Comparison of ENCODE assay signal across 8 cellular contexts in the genomic region with DNA sequence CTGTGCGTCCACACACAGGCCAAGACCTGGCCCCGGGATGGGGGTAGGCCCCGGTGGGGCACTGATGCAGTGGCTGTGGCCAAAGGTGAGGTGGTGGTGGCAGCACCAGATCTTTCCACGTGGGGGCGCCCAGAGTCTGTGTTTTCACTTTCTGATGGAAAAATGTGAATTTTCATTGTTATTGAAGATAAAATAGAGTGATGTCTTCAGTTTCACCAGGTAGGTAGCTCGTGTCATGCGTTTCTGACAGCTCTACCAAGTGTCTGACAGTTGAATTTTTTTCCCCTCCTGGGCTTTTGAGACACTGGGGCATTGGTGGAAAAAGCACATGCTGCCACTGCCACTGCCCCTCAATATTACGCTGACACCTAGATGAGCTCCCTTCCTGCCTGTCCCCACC. TPM values are rescaled to one million over a fixed set of nuclear protein-coding genes. Genes with fewer than 3 reads are reported as not detected.
DNase-seq lines count a peak whose midpoint lies in the region; ATAC-seq and TF ChIP-seq lines count a peak whose summit lies in the region.

No MANE protein-coding gene starts in this region.

- no peaks in the 10 kb centered on the region for H3K4me1 ChIP-seq in CD8-positive, alpha-beta T cell (ENCODE audit: insufficient read depth, low read length)
- H3K4me1 ChIP-seq in HEK293 (ENCODE audit: control insufficient read depth, insufficient read depth, low read length) = no peaks in the 10 kb centered on the region

- intact Hi-C loops in CD8-positive, alpha-beta T cell (cut with DNase I, micrococcal nuclease) = loop anchor here (1.0 to 2.0 kb wide), 6 partner anchors 50 to 477 kb away; partner anchors contain the start of gene LRP8 (in 1 of the 2)

- H3K9me3 Mint-ChIP-seq in CD8-positive, alpha-beta T cell = no peaks in the 10 kb centered on the region
- H3K9me3 Mint-ChIP-seq in activated naive CD8-positive, alpha-beta T cell treated with anti-CD3 and anti-CD28 coated beads, Interleukin-2, amount 50 U/mL, for 24 hours = no peaks in the 10 kb centered on the region

- H3K4me3 ChIP-seq in CD8-positive, alpha-beta T cell (ENCODE audit: low read depth, low read length) = no peak overlapping the region
- H3K4me3 ChIP-seq in HEK293 (ENCODE audit: low read depth, low read length) = no peak overlapping the region

- peak; percentile 81 for ATAC-seq in CD8-positive, alpha-beta T cell
- ATAC-seq in activated naive CD8-positive, alpha-beta T cell treated with anti-CD3 and anti-CD28 coated beads, Interleukin-2, amount 50 U/mL, for 24 hours = peak; percentile 58
- ATAC-seq in GM19395 (IDR thresholded peaks at IDR 0.05; ENCODE audit: unreplicated experiment) (no peak), HG03039 (IDR thresholded peaks at IDR 0.05; ENCODE audit: unreplicated experiment) (no peak)

- H3K36me3 Mint-ChIP-seq in CD8-positive, alpha-beta T cell = peaks cover 11% of the 10 kb centered on the region
- H3K36me3 Mint-ChIP-seq in activated naive CD8-positive, alpha-beta T cell treated with anti-CD3 and anti-CD28 coated beads, Interleukin-2, amount 50 U/mL, for 24 hours (ENCODE audit: low read depth) = peaks cover 30% of the 10 kb centered on the region

- POLR2A ChIA-PET in CD8-positive, alpha-beta T cell (lab: Charles Lee) = interaction anchor here (1.9 kb wide), 1 partner anchor 115 kb away, joined by 4 read pairs; no protein-coding TSS in a partner anchor
- POLR2A ChIA-PET in HEK293 (lab: Yijun Ruan, JAX) = interaction anchor here (0.5 to 1.1 kb wide), 2 partner anchors 115 to 1225 kb away, joined by 3 read pairs; no protein-coding TSS in a partner anchor

- DNase-seq in CD8-positive, alpha-beta T cell = peak; percentile 51 to 86 (median 69)
- DNase-seq in T-helper 1 cell (peak; percentile 33 to 69 (median 45)), hepatic stellate cell (ENCODE audit: low spot score) (peak; percentile 78)
- DNase-seq in activated naive CD8-positive, alpha-beta T cell treated with anti-CD3 and anti-CD28 coated beads, Interleukin-2, amount 50 U/mL, for 24 hours = peak; percentile 69
- DNase-seq in stimulated activated CD4-positive, alpha-beta T cell treated with anti-CD3 and anti-CD28 coated beads, Interleukin-15, amount 100 ng/mL, for 24 hours = peak; percentile 73

- CTCF ChIA-PET in CD8-positive, alpha-beta T cell (lab: Charles Lee) = interaction anchor here (0.6 to 13.5 kb wide), 54 partner anchors 8 to 513 kb away, joined by 3 to 458 read pairs (median 4); partner anchors contain the start of gene LRP8
- CTCF ChIA-PET in HEK293 (lab: Yijun Ruan, JAX) = interaction anchor here (0.6 to 4.7 kb wide), 33 partner anchors 11 to 475 kb away, joined by 3 to 172 read pairs (median 4); no protein-coding TSS in a partner anchor

- no peaks in the 10 kb centered on the region for H3K9me3 ChIP-seq in CD8-positive, alpha-beta T cell (ENCODE audit: low read length)
- no peaks in the 10 kb centered on the region for H3K9me3 ChIP-seq in HEK293 (ENCODE audit: control insufficient read depth, insufficient read depth, low read depth, low read length)

- H3K27ac Mint-ChIP-seq in CD8-positive, alpha-beta T cell = no peak overlapping the region
- H3K27ac Mint-ChIP-seq in activated naive CD8-positive, alpha-beta T cell treated with anti-CD3 and anti-CD28 coated beads, Interleukin-2, amount 50 U/mL, for 24 hours = no peak overlapping the region

- peaks cover 2% of the 10 kb centered on the region for H3K4me1 Mint-ChIP-seq in CD8-positive, alpha-beta T cell (ENCODE audit: low read depth)
- H3K4me1 Mint-ChIP-seq in activated naive CD8-positive, alpha-beta T cell treated with anti-CD3 and anti-CD28 coated beads, Interleukin-2, amount 50 U/mL, for 24 hours = no peaks in the 10 kb centered on the region

- H3K36me3 ChIP-seq in CD8-positive, alpha-beta T cell (ENCODE audit: insufficient read depth, low read length) = no peaks in the 10 kb centered on the region
- peaks cover 0 to 5% of the 10 kb centered on the region in 2 experiments; a peak in 1 of 3 replicates for H3K36me3 ChIP-seq in HEK293 (ENCODE audit: control insufficient read depth in 2 of 2, insufficient read depth in 1 of 2, low read length in 2 of 2)

- H3K27me3 ChIP-seq in CD8-positive, alpha-beta T cell (ENCODE audit: insufficient read depth, low read length) = no peaks in the 10 kb centered on the region

- peak; percentile 94 for TF ChIP-seq CTCF in CD8-positive, alpha-beta T cell (IDR thresholded peaks at IDR 0.05)
- peak; percentile 54 for TF ChIP-seq CTCF in HEK293 (tag by site-specific recombination; IDR thresholded peaks at IDR 0.05)

- H3K27ac ChIP-seq in CD8-positive, alpha-beta T cell (ENCODE audit: low read depth, low read length) = no peak overlapping the region
- H3K27ac ChIP-seq in HEK293 (ENCODE audit: extremely low read depth, low read depth, low read length) = no peak overlapping the region

- no peaks in the 10 kb centered on the region for H3K27me3 Mint-ChIP-seq in CD8-positive, alpha-beta T cell (ENCODE audit: low read depth)
- H3K27me3 Mint-ChIP-seq in activated naive CD8-positive, alpha-beta T cell treated with anti-CD3 and anti-CD28 coated beads, Interleukin-2, amount 50 U/mL, for 24 hours = no peaks in the 10 kb centered on the region

- no peak overlapping the region for H3K4me3 Mint-ChIP-seq in CD8-positive, alpha-beta T cell
- no peak overlapping the region for H3K4me3 Mint-ChIP-seq in activated naive CD8-positive, alpha-beta T cell treated with anti-CD3 and anti-CD28 coated beads, Interleukin-2, amount 50 U/mL, for 24 hours

TF ChIP-seq in HEK293, 187 proteins besides CTCF, POLR2A, EP300 and RAD21:
- TF ChIP-seq SP7 (tag by site-specific recombination; IDR thresholded peaks at IDR 0.05) (0 out of 2 replicates have a peak, but pooled peaks have one; percentile 13), ZSCAN4 (tag by site-specific recombination; IDR thresholded peaks at IDR 0.05) (peak; percentile 16; the same call in 1 of the 2 replicates), ZBTB1 (tag by site-specific recombination; IDR thresholded peaks at IDR 0.05) (no peak), ZNF350 (tag by site-specific recombination; IDR thresholded peaks at IDR 0.05) (no peak), ZNF654 (tag by site-specific recombination; IDR thresholded peaks at IDR 0.05; ENCODE audit: low read depth) (peak; percentile 86), PRDM1 (tag by site-specific recombination; IDR thresholded peaks at IDR 0.05) (peak; percentile 80), ZSCAN30 (tag by site-specific recombination; IDR thresholded peaks at IDR 0.05) (0 out of 2 replicates have a peak, but pooled peaks have one; percentile 10)
TF ChIP-seq in HEK293: peak in this region for 5.

RNA-seq across cellular contexts. Expression of gene MAGOH, which starts 40.0 kb away (rescaled TPM):
- total RNA-seq in CD8-positive, alpha-beta T cell = 10 to 100 TPM; 77.2 to 79.5 TPM

RNA-seq across cellular contexts. Expression of gene LRP8, which starts 49.6 kb away (rescaled TPM):
- total RNA-seq in CD8-positive, alpha-beta T cell = 1 to 10 TPM; 7.8 to 8.9 TPM

RNA-seq across cellular contexts. Expression of gene CZIB, which starts 57.9 kb away (rescaled TPM):
- total RNA-seq in CD8-positive, alpha-beta T cell = 10 to 100 TPM; 26.7 to 27.4 TPM

Comparison
In these comparisons a context has a peak if more than half of its experiments do, and no peak if none do; other contexts are left out.
1. ATAC-seq: peak in CD8-positive, alpha-beta T cell (single experiment) and activated naive CD8-positive, alpha-beta T cell treated with anti-CD3 and anti-CD28 coated beads, Interleukin-2, amount 50 U/mL, for 24 hours (single experiment); none in GM19395 (single experiment) and HG03039 (single experiment).
2. Peak in every context shown above with its lines, with median percentiles within 50 percentile points of each other: DNase-seq.